In the genomic region with DNA sequence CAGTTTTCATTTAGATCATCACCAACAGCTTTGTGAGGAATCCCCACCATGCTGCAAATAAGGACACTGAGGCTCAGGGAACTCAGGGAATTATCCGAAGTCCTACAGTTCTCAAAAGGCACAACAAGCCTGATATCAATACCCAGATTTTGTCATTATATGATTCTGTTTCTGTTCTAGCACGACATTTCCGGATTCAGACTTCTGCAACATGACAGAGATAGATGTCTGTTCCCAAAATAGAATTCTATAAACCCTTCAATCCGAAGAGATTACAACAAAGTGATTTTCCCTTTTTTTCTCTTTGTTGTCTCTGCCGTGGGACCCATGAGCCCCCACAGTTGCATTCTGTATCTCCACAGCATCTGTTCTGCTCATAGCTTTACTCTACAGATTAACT, we compare ENCODE assay signal across 9 cellular contexts.
DNase-seq lines count a peak whose midpoint lies in the region; ATAC-seq and TF ChIP-seq lines count a peak whose summit lies in the region.
"Had no signal": no experiment of that assay in that cellular context is flagged by ENCODE, and none has a peak within 500 bp of the region (broad histone marks: within the 10 kb centered on the region; RNA-seq: fewer than 3 reads in every experiment).

No MANE protein-coding gene starts in this region.

- H4K20me1 ChIP-seq in OCI-LY7 (ENCODE audit: insufficient read depth, low read length): no peaks in the 10 kb centered on the region

- H3K4me1 ChIP-seq in OCI-LY7 (ENCODE audit: insufficient read depth, low read length, poor library complexity, severe bottlenecking): peaks cover 56% of the 10 kb centered on the region

- intact Hi-C loops in OCI-LY7 (cut with micrococcal nuclease; ENCODE audit: unreplicated experiment): no loop called here

- POLR2A ChIA-PET in OCI-LY7 (lab: Charles Lee): interaction anchor here (0.6 to 1.8 kb wide), 11 partner anchors 9 to 319 kb away, joined by 3 to 8 read pairs (median 4); no protein-coding TSS in a partner anchor

- no peaks in the 10 kb centered on the region for H3K79me2 ChIP-seq in OCI-LY7 (ENCODE audit: insufficient read depth, low read depth, low read length)

- no peaks in the 10 kb centered on the region for H3K36me3 ChIP-seq in OCI-LY7 (ENCODE audit: insufficient read depth, low read length)

- TF ChIP-seq CTCF in OCI-LY7 (conservative IDR thresholded peaks at IDR 0.05; ENCODE audit: low read length): no peak

- peak overlapping the region; percentile 69 for H3K27ac Mint-ChIP-seq in stimulated activated effector memory CD8-positive, alpha-beta T cell treated with anti-CD3 and anti-CD28 coated beads, Interleukin-12 subunit alpha, Interleukin-12 subunit beta, amount 100 ng/mL, for 72 hours

- peaks cover 59% of the 10 kb centered on the region for H3K4me1 Mint-ChIP-seq in stimulated activated effector memory CD8-positive, alpha-beta T cell treated with anti-CD3 and anti-CD28 coated beads, Interleukin-12 subunit alpha, Interleukin-12 subunit beta, amount 100 ng/mL, for 72 hours

- peak overlapping the region; percentile 14 for H3K4me3 ChIP-seq in OCI-LY7 (ENCODE audit: low read depth, low read length, poor library complexity, severe bottlenecking)

- ATAC-seq in GM21786 (IDR thresholded peaks at IDR 0.05; ENCODE audit: unreplicated experiment) (peak; percentile 23), HG03457 (IDR thresholded peaks at IDR 0.05; ENCODE audit: unreplicated experiment) (no peak)
- no peak for ATAC-seq in stimulated activated effector memory CD8-positive, alpha-beta T cell treated with anti-CD3 and anti-CD28 coated beads, Interleukin-12 subunit alpha, Interleukin-12 subunit beta, amount 100 ng/mL, for 72 hours

- CTCF ChIA-PET in OCI-LY7 (lab: Charles Lee; ENCODE audit: unreplicated experiment): no interaction called here

- no peaks in the 10 kb centered on the region for H3K9me3 ChIP-seq in OCI-LY7 (ENCODE audit: low read length)

- no peaks in the 10 kb centered on the region for H3K9me2 ChIP-seq in OCI-LY7 (ENCODE audit: insufficient read depth, low read length)

- H3K36me3 Mint-ChIP-seq in stimulated activated effector memory CD8-positive, alpha-beta T cell treated with anti-CD3 and anti-CD28 coated beads, Interleukin-12 subunit alpha, Interleukin-12 subunit beta, amount 100 ng/mL, for 72 hours: peaks cover 11% of the 10 kb centered on the region

- H2AFZ ChIP-seq in OCI-LY7 (ENCODE audit: low read length): peak overlapping the region; percentile 46; the same call in 1 of the 2 replicates

- peak overlapping the region; percentile 38 for H3K4me3 Mint-ChIP-seq in stimulated activated effector memory CD8-positive, alpha-beta T cell treated with anti-CD3 and anti-CD28 coated beads, Interleukin-12 subunit alpha, Interleukin-12 subunit beta, amount 100 ng/mL, for 72 hours

- H3K27ac ChIP-seq in OCI-LY7 (ENCODE audit: low read depth, low read length, poor library complexity, severe bottlenecking): no peak overlapping the region

- no peaks in the 10 kb centered on the region for H3K9me3 Mint-ChIP-seq in stimulated activated effector memory CD8-positive, alpha-beta T cell treated with anti-CD3 and anti-CD28 coated beads, Interleukin-12 subunit alpha, Interleukin-12 subunit beta, amount 100 ng/mL, for 72 hours

- DNase-seq in NOMO-1 treated with DMSO at 0.1 percent for 48 hours (lab: John Stamatoyannopoulos, UW; ENCODE audit: unreplicated experiment): peak; percentile 50
- DNase-seq in NOMO-1 treated with dmso at 0.1 percent for 144 hours (lab: John Stamatoyannopoulos, UW; ENCODE audit: unreplicated experiment): no peak
- DNase-seq in OCI-LY7 (ENCODE audit: low spot score): no peak
- DNase-seq in stimulated activated effector memory CD8-positive, alpha-beta T cell treated with anti-CD3 and anti-CD28 coated beads, Interleukin-12 subunit alpha, Interleukin-12 subunit beta, amount 100 ng/mL, for 72 hours (ENCODE audit: low spot score in 2 of 2): no peak
- no peak for DNase-seq in SHP77 (lab: John Stamatoyannopoulos, UW)
- no peak for DNase-seq in NCI-H2107 treated with DMSO at 0.1 percent for 48 hours (lab: John Stamatoyannopoulos, UW; ENCODE audit: unreplicated experiment)
- DNase-seq: effector CD4-positive, alpha-beta T cell had no signal

- no TSS peak for BruUV-seq in OCI-LY7 (replicated peaks; lab: Mats Ljungman, UMichigan)

- H3K4me2 ChIP-seq in OCI-LY7 (ENCODE audit: low read length): peak overlapping the region; percentile 49
